1 cellular context compared by ENCODE assay signal in the genomic region with DNA sequence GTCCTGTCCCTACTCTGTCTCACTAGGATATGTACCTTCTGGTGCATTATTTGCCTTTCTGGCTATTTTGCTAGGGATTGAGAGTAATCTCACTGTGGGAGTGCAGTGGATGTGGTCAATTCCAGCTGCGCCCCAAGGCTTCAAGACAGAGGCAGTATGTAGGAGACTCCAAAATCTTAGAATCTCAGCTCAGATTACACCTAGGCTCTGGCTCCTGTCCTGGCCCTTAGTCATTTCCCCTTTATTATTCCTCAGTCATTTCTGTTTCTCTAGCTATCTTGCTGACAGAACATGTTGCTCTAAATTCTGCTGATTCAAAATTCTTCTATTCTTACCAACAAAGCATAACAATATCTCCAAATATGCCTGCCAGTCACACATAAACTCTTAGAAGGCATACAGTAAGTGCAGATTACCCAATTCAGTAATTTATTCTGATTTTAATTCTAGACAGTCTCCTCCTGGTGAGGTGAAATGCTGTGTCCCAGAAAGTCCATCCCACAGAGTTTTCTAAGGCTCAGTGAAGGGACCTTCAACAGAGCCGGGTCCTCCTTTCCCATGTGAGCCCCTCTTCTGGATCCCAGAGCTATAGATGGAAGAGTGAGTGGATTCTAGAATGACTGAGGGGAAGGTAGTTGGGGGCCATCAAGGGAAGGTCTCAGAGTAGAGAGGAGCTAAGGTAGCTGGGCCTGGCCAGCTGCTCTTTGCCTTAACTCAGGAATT.
TF ChIP-seq lines count a peak whose summit lies in the region.

No MANE protein-coding gene starts in this region.

TF ChIP-seq in WTC11, 78 proteins besides CTCF, POLR2A, EP300 and RAD21 (continued from another document):
- no peak for TF ChIP-seq NFATC4 (CRISPR knock-in tag; IDR thresholded peaks at IDR 0.05)
- TF ChIP-seq ZNF138 (CRISPR knock-in tag; conservative IDR thresholded peaks at IDR 0.05) = no peak
- no peak for TF ChIP-seq ZNF281 (CRISPR knock-in tag; IDR thresholded peaks at IDR 0.05)
- TF ChIP-seq RELA (CRISPR knock-in tag; IDR thresholded peaks at IDR 0.05; ENCODE audit: borderline replicate concordance) = no peak
- no peak for TF ChIP-seq ESRRA (CRISPR knock-in tag; IDR thresholded peaks at IDR 0.05; ENCODE audit: borderline replicate concordance)
- TF ChIP-seq GRHL2 (CRISPR knock-in tag; IDR thresholded peaks at IDR 0.05; ENCODE audit: insufficient replicate concordance, severe bottlenecking) = no peak
- TF ChIP-seq ZSCAN18 (CRISPR knock-in tag; IDR thresholded peaks at IDR 0.05) = no peak
- no peak for TF ChIP-seq ZNF416 (CRISPR knock-in tag; IDR thresholded peaks at IDR 0.05)
- TF ChIP-seq TCF7 (CRISPR knock-in tag; IDR thresholded peaks at IDR 0.05; ENCODE audit: low read depth) = no peak
- TF ChIP-seq MXD4 (CRISPR knock-in tag; IDR thresholded peaks at IDR 0.05; ENCODE audit: borderline replicate concordance) = no peak
